In genomic region chr4:74627516-74627915, GRCh38 we compare ENCODE assay signal across 22 cellular contexts.
"Had no signal": no experiment of that assay in that cellular context is flagged by ENCODE, and none has a peak within 500 bp of the region (broad histone marks: within the 10 kb centered on the region; RNA-seq: fewer than 3 reads in every experiment).

No MANE protein-coding gene starts in this region.

- H3K27ac ChIP-seq: adrenal gland, ascending aorta, gastrocnemius medialis, left lung, parathyroid adenoma, skin epidermis, testis had no signal

- H3K36me3 ChIP-seq: adrenal gland, ascending aorta, gastrocnemius medialis, left lung had no signal

- H3K79me2 ChIP-seq: parathyroid adenoma had no signal

- H3K9me3 ChIP-seq: adrenal gland, ascending aorta, gastrocnemius medialis, left lung, testis had no signal

- DNase-seq: activated CD4-positive, alpha-beta T cell treated with anti-CD3 and anti-CD28 coated beads for 4 hours; activated CD4-positive, alpha-beta T cell treated with anti-CD3 and anti-CD28 coated beads, Interleukin-2, amount 50 U/mL, for 48 hours; activated CD4-positive, CD25-positive, alpha-beta regulatory T cell; activated CD8-positive, alpha-beta memory T cell treated with anti-CD3 and anti-CD28 coated beads, Interleukin-2, amount 50 U/mL, for 48 hours; activated naive CD4-positive, alpha-beta T cell; activated T-cell treated with anti-CD3 and anti-CD28 coated beads, Interleukin-2, amount 50 U/mL, for 4 hours; adrenal gland; central memory CD4-positive, alpha-beta T cell; effector memory CD4-positive, alpha-beta T cell; gastrocnemius medialis; hypothalamus; left lung; right cardiac atrium; stimulated activated CD4-positive, alpha-beta T cell treated with anti-CD3 and anti-CD28 coated beads, Interleukin-15, amount 100 ng/mL, for 24 hours; T1000; testis had no signal

- H3K9ac ChIP-seq: parathyroid adenoma had no signal

- H2AFZ ChIP-seq: parathyroid adenoma had no signal

- H3K4me1 ChIP-seq: adrenal gland, gastrocnemius medialis, parathyroid adenoma, testis had no signal

- ATAC-seq: activated T-cell treated with anti-CD3 and anti-CD28 coated beads, Interleukin-2, amount 50 U/mL, for 4 hours; esophagus mucosa; gastrocnemius medialis; left lung; right cardiac atrium; stimulated activated memory B cell treated with anti-CD40 and anti-IgM and Interleukin-4, amounts not matched to agents 10 μg/mL and 1 μg/mL and 100 μg/mL, for 72 hours had no signal

- H3K27me3 ChIP-seq: adrenal gland, ascending aorta, gastrocnemius medialis, left lung, testis had no signal

- FAIRE-seq: islet of Langerhans had no signal

- H3K4me3 ChIP-seq: adrenal gland, ascending aorta, gastrocnemius medialis, left lung, skin epidermis, testis had no signal
